In the genomic region with DNA sequence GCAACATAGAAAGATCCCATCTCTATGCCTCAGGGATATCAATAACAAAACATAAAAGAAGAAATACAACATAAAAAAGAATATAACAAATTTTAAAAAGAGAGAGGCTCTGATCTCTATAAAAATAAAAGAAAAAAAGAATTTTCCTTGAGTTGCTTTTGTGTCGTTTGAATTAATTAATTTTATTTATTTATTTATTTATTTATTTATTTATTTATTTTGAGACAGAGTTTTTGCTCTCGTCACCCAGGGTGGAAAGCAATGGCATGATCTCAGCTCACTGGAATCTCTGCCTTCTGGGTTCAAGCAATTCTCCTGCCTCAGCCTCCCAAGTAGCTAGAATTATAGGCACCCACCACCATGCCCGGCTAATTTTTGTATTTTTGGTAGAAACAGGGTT, we compare ENCODE assay signal across 18 cellular contexts. TPM values are rescaled to one million over a fixed set of nuclear protein-coding genes. Genes with fewer than 3 reads are reported as not detected.
A peak's percentile ranks its signal among the peaks of the same experiment; 100 is the strongest.
DNase-seq lines count a peak whose midpoint lies in the region; ATAC-seq, FAIRE-seq and TF ChIP-seq lines count a peak whose summit lies in the region.
"Had no signal": no experiment of that assay in that cellular context is flagged by ENCODE, and none has a peak within 500 bp of the region (broad histone marks: within the 10 kb centered on the region; RNA-seq: fewer than 3 reads in every experiment).

No MANE protein-coding gene starts in this region.

- H3K9me3 ChIP-seq in cardiac muscle cell (ENCODE audit: low read depth) = no peaks in the 10 kb centered on the region
- no peaks in the 10 kb centered on the region for H3K9me3 ChIP-seq in GM12878 (replicated peaks; ENCODE audit: control insufficient read depth, insufficient read depth, low read length)
- H3K9me3 ChIP-seq: gastroesophageal sphincter, testis had no signal

- intact Hi-C loops in left cardiac atrium (cut with DNase I) = no loop called here
- intact Hi-C loops in GM12878 (cut with micrococcal nuclease; ENCODE audit: unreplicated experiment) = loop anchor here (2.0 kb wide), 1 partner anchor 56 kb away; a partner anchor contains a TSS

- H3K4me1 Mint-ChIP-seq in mesothelial cell of epicardium = peaks cover 46% of the 10 kb centered on the region
- H3K4me1 Mint-ChIP-seq in type B pancreatic cell (ENCODE audit: unreplicated experiment) = peaks cover 23% of the 10 kb centered on the region

- no peak overlapping the region for H3K4me2 ChIP-seq in GM12878 (ENCODE audit: control insufficient read depth, insufficient read depth)

- no peaks in the 10 kb centered on the region for H4K20me1 ChIP-seq in GM12878 (ENCODE audit: control insufficient read depth, insufficient read depth)

- H3K4me3 ChIP-seq in cardiac muscle cell (no peak overlapping the region), GM12878 (no peak overlapping the region), brain microvascular endothelial cell (ENCODE audit: low read depth, low read length) (no peak overlapping the region)
- H3K4me3 ChIP-seq: gastroesophageal sphincter, testis had no signal

- no peak for TF ChIP-seq POLR2A in GM12878 (IDR thresholded peaks at IDR 0.05; ENCODE audit: low read depth, low read length)

- H3K27me3 ChIP-seq in cardiac muscle cell (no peaks in the 10 kb centered on the region), GM12878 (replicated peaks in 1 of 2; ENCODE audit: control insufficient read depth in 2 of 2, insufficient read depth in 2 of 2, low read length in 1 of 2) (no peaks in the 10 kb centered on the region), brain microvascular endothelial cell (replicated peaks) (no peaks in the 10 kb centered on the region)
- H3K27me3 ChIP-seq: gastroesophageal sphincter, testis had no signal

- peak overlapping the region; percentile 97 for H3K27ac Mint-ChIP-seq in mesothelial cell of epicardium
- peak overlapping the region; percentile 60 for H3K27ac Mint-ChIP-seq in type B pancreatic cell

- RAD21 ChIA-PET in GM12878 (lab: Charles Lee; ENCODE audit: unreplicated experiment) = interaction anchor here (1.6 to 2.7 kb wide), 3 partner anchors 15 to 154 kb away, joined by 5 to 14 read pairs (median 9); a partner anchor contains a TSS

- H3K36me3 Mint-ChIP-seq in mesothelial cell of epicardium (peaks cover 2% of the 10 kb centered on the region), type B pancreatic cell (peaks cover 11% of the 10 kb centered on the region)
- H3K36me3 Mint-ChIP-seq: naive B cell had no signal

- TF ChIP-seq RAD21 in GM12878 (IDR thresholded peaks at IDR 0.05; ENCODE audit: insufficient read depth, low read depth, low read length) = no peak

- 95% methylated on average over 3 of the region's 3 CpGs for WGBS in GM12878 (ENCODE audit: insufficient coverage, insufficient replicate concordance, low lambda C conversion rate, missing lambda C conversion rate)

- in situ Hi-C loops in GM12878 (cut with MboI) = no loop called here
- in situ Hi-C loops in brain microvascular endothelial cell (cut with HindIII; ENCODE audit: low pct_ligation_motif_present, low sequenced_read_pairs) = no loop called here

- SMC1A ChIA-PET in GM12878 (lab: Charles Lee; ENCODE audit: uncharacterized antibody, unreplicated experiment) = interaction anchor here (0.9 to 6.6 kb wide), 5 partner anchors 9 to 58 kb away, joined by 3 to 34 read pairs (median 6); a partner anchor contains a TSS

- no peak for TF ChIP-seq EP300 in GM12878 (IDR thresholded peaks at IDR 0.05; ENCODE audit: borderline replicate concordance in 1 of 2, control insufficient read depth in 1 of 2, low read depth in 2 of 2, low read length in 2 of 2)

- TF ChIP-seq CTCF in cardiac muscle cell (IDR thresholded peaks at IDR 0.05; ENCODE audit: low read depth, low read length) (no peak), GM12878 (IDR thresholded peaks at IDR 0.05 in 2 of 3, conservative IDR thresholded peaks at IDR 0.05 in 1 of 3; ENCODE audit: control insufficient read depth in 2 of 3, extremely low read depth in 1 of 3, insufficient read depth in 1 of 3, low read depth in 3 of 3, low read length in 3 of 3) (no peak), mesothelial cell of epicardium (IDR thresholded peaks at IDR 0.05; ENCODE audit: unreplicated experiment) (no peak), type B pancreatic cell (conservative IDR thresholded peaks at IDR 0.05) (no peak), brain microvascular endothelial cell (IDR thresholded peaks at IDR 0.05; ENCODE audit: low read depth, low read length, missing control alignments) (no peak)

- BruUV-seq in GM12878 (replicated peaks; lab: Mats Ljungman, UMichigan) = no TSS peak

- H3K9ac ChIP-seq in GM12878 (ENCODE audit: control insufficient read depth, insufficient read depth, low read length) = no peak overlapping the region

- peaks cover 36% of the 10 kb centered on the region for H3K79me2 ChIP-seq in GM12878 (ENCODE audit: control insufficient read depth, insufficient read depth, low read length)

- H3K27me3 Mint-ChIP-seq in mesothelial cell of epicardium (ENCODE audit: low read depth) = no peaks in the 10 kb centered on the region
- peaks cover 3% of the 10 kb centered on the region for H3K27me3 Mint-ChIP-seq in type B pancreatic cell
- H3K27me3 Mint-ChIP-seq: naive B cell had no signal

- CTCF ChIA-PET in GM12878 (lab: Yijun Ruan, JAX) = interaction anchor here (0.8 to 3.0 kb wide), 12 partner anchors 9 to 261 kb away, joined by 3 to 15 read pairs (median 6); a partner anchor contains a TSS

- H3K4me1 ChIP-seq in cardiac muscle cell (ENCODE audit: low read depth) (peaks cover 63% of the 10 kb centered on the region), GM12878 (ENCODE audit: control insufficient read depth, insufficient read depth, low read length) (peaks cover 17% of the 10 kb centered on the region)

- ATAC-seq in left cardiac atrium (no peak), GM12878 (no peak), GM18517 (IDR thresholded peaks at IDR 0.05; ENCODE audit: unreplicated experiment) (no peak)

- no peak overlapping the region for H2AFZ ChIP-seq in GM12878 (ENCODE audit: control insufficient read depth, low read depth, low read length)

- H3K4me3 Mint-ChIP-seq in mesothelial cell of epicardium = no peak overlapping the region
- H3K4me3 Mint-ChIP-seq in type B pancreatic cell = no peak overlapping the region

- DNase-seq in cardiac muscle cell (ENCODE audit: low read depth in 1 of 2, low spot score in 1 of 2) = no peak
- DNase-seq in left cardiac atrium = no peak
- DNase-seq in GM12878 (ENCODE audit: low read depth, low spot score) = no peak
- no peak for DNase-seq in mesothelial cell of epicardium (ENCODE audit: low spot score in 2 of 2, unreplicated experiment in 2 of 2)
- no peak for DNase-seq in type B pancreatic cell (ENCODE audit: extremely low spot score, unreplicated experiment)
- DNase-seq in brain microvascular endothelial cell = no peak
- no peak for DNase-seq in MV-4-11 (lab: John Stamatoyannopoulos, UW)
- DNase-seq: activated T-cell treated with anti-CD3 and anti-CD28 coated beads, Interleukin-2, amount 50 U/mL, for 1 hour; aorta; effector CD4-positive, alpha-beta T cell; islet precursor cell; naive B cell; NCI-H1048; NCI-H345; testis had no signal

- POLR2A ChIA-PET in GM12878 (lab: Charles Lee) = interaction anchor here (0.5 to 6.2 kb wide), 7 partner anchors 14 to 149 kb away, joined by 3 to 31 read pairs (median 5); a partner anchor contains a TSS

- H3K36me3 ChIP-seq in cardiac muscle cell (no peaks in the 10 kb centered on the region), GM12878 (ENCODE audit: control insufficient read depth in 2 of 2, insufficient read depth in 2 of 2, low read length in 1 of 2) (no peaks in the 10 kb centered on the region), brain microvascular endothelial cell (replicated peaks) (no peaks in the 10 kb centered on the region)
- H3K36me3 ChIP-seq: gastroesophageal sphincter had no signal

- peak overlapping the region; percentile 63 for H3K27ac ChIP-seq in cardiac muscle cell
- H3K27ac ChIP-seq in GM12878 (ENCODE audit: control insufficient read depth, insufficient read depth) = peak overlapping the region; percentile 97; the same call in 1 of the 2 replicates
- no peak overlapping the region for H3K27ac ChIP-seq in brain microvascular endothelial cell

- no peak for FAIRE-seq in GM12878 (lab: Jason Lieb, UNC)

- H3K9me3 Mint-ChIP-seq in mesothelial cell of epicardium (no peaks in the 10 kb centered on the region), type B pancreatic cell (no peaks in the 10 kb centered on the region)
- H3K9me3 Mint-ChIP-seq: naive B cell had no signal

RNA-seq across cellular contexts. Expression of a gene that starts 8.5 kb away (rescaled TPM):
- total RNA-seq in cardiac muscle cell (68.1 and 93.7 TPM in 2 replicates), left cardiac atrium (10 to 100 TPM; 16.4 to 18.0 TPM), GM12878 (2014; rRNA removed) (23.7 and 33.2 TPM in 2 replicates), GM12878 (2014; rRNA removed; fragmentation: Illumina TruSeq; extraction: Trizol) (29.5 and 31.9 TPM in 2 replicates), GM12878 (2021) (29.8 and 33.2 TPM in 2 replicates), mesothelial cell of epicardium (114 to 132 TPM (median 122 TPM) in 3 replicates), type B pancreatic cell (ENCODE audit: low replicate concordance) (66.8 and 147 TPM in 2 replicates)
- polyA plus RNA-seq in cardiac muscle cell (90.1 and 139 TPM in 2 replicates), GM12878 (2011; rRNA removed) (51.8 and 80.9 TPM in 2 replicates), GM12878 (2014; fragmentation: Illumina TruSeq; extraction: Trizol) (54.5 and 71.7 TPM in 2 replicates), GM12878 (2014; fragmentation: Nextera tagmentation; extraction: Ambion mirVana) (10 to 100 TPM; 15.3 TPM), GM12878 (2014; rRNA removed) (21.0 and 23.4 TPM in 2 replicates), GM12878 (2016; fragmentation: Nextera tagmentation; extraction: Ambion mirVana) (10 to 100 TPM; 21.3 to 24.9 TPM)
- total RNA-seq in GM12878 (2013; cell fraction: nucleolus; rRNA removed) = 90.7 and 115 TPM in 2 replicates
- 18.2 TPM for polyA plus RNA-seq in GM12878 (2011; ENCODE audit: low read depth)
- polyA plus RNA-seq in GM12878 (2011; cell fraction: cytosol; rRNA removed) = 63.3 and 86.3 TPM in 2 replicates
- 29.5 and 52.8 TPM in 2 replicates for polyA plus RNA-seq in GM12878 (2011; cell fraction: nucleus; rRNA removed)
- 27.6 and 42.8 TPM in 2 replicates for polyA plus RNA-seq in GM12878 (2012)
- 82.5 and 112 TPM in 2 replicates for polyA minus RNA-seq in GM12878 (2011; rRNA and poly(A)+ RNA removed)
- polyA minus RNA-seq in GM12878 (2011; cell fraction: cytosol; rRNA and poly(A)+ RNA removed) = 13.3 and 16.4 TPM in 2 replicates
- 10.6 and 12.9 TPM in 2 replicates for polyA minus RNA-seq in GM12878 (2011; cell fraction: nucleus; rRNA and poly(A)+ RNA removed)

RNA-seq across cellular contexts. Expression of a gene that starts 26.3 kb away (rescaled TPM):
- 262 and 347 TPM in 2 replicates for total RNA-seq in cardiac muscle cell
- polyA plus RNA-seq in cardiac muscle cell = 393 and 448 TPM in 2 replicates
- 10 to 100 TPM; 21.6 to 23.5 TPM for total RNA-seq in left cardiac atrium
- 26.3 and 40.4 TPM in 2 replicates for total RNA-seq in GM12878 (2013; cell fraction: nucleolus; rRNA removed)
- 72.2 and 72.7 TPM in 2 replicates for total RNA-seq in GM12878 (2014; rRNA removed)
- total RNA-seq in GM12878 (2014; rRNA removed; fragmentation: Illumina TruSeq; extraction: Trizol) = 37.6 and 38.4 TPM in 2 replicates
- total RNA-seq in GM12878 (2021) = 43.2 and 49.0 TPM in 2 replicates
- 21.8 TPM for polyA plus RNA-seq in GM12878 (2011; ENCODE audit: low read depth)
- polyA plus RNA-seq in GM12878 (2011; rRNA removed) = 65.8 and 82.6 TPM in 2 replicates
- polyA plus RNA-seq in GM12878 (2011; cell fraction: cytosol; rRNA removed) = 125 and 132 TPM in 2 replicates
- polyA plus RNA-seq in GM12878 (2011; cell fraction: nucleus; rRNA removed) = 76.3 and 99.1 TPM in 2 replicates
- 64.2 and 75.4 TPM in 2 replicates for polyA plus RNA-seq in GM12878 (2012)
- 14.5 and 33.3 TPM in 2 replicates for polyA plus RNA-seq in GM12878 (2014; fragmentation: Illumina TruSeq; extraction: Trizol)
- 100 to 1,000 TPM; 102 to 145 TPM for polyA plus RNA-seq in GM12878 (2014; fragmentation: Nextera tagmentation; extraction: Ambion mirVana)
- 96.1 and 99.1 TPM in 2 replicates for polyA plus RNA-seq in GM12878 (2014; rRNA removed)
- 100 to 1,000 TPM; 100 to 118 TPM for polyA plus RNA-seq in GM12878 (2016; fragmentation: Nextera tagmentation; extraction: Ambion mirVana)
- 6.6 and 20.1 TPM in 2 replicates for polyA minus RNA-seq in GM12878 (2011; rRNA and poly(A)+ RNA removed)
- 6.7 and 9.0 TPM in 2 replicates for polyA minus RNA-seq in GM12878 (2011; cell fraction: cytosol; rRNA and poly(A)+ RNA removed)
- 13.1 and 18.8 TPM in 2 replicates for polyA minus RNA-seq in GM12878 (2011; cell fraction: nucleus; rRNA and poly(A)+ RNA removed)
- 53.2 to 60.3 TPM (median 53.7 TPM) in 3 replicates for total RNA-seq in mesothelial cell of epicardium
- 40.8 and 98.0 TPM in 2 replicates for total RNA-seq in type B pancreatic cell (ENCODE audit: low replicate concordance)

RNA-seq across cellular contexts. Expression of a gene that starts 33.4 kb away (rescaled TPM):
- 110 and 127 TPM in 2 replicates for total RNA-seq in cardiac muscle cell
- 33.7 and 45.5 TPM in 2 replicates for polyA plus RNA-seq in cardiac muscle cell
- total RNA-seq in left cardiac atrium = 10 to 100 TPM; 33.7 to 34.4 TPM
- total RNA-seq in GM12878 (2013; cell fraction: nucleolus; rRNA removed) = 32.1 and 38.7 TPM in 2 replicates
- 90.2 and 92.1 TPM in 2 replicates for total RNA-seq in GM12878 (2014; rRNA removed)
- 61.4 and 65.1 TPM in 2 replicates for total RNA-seq in GM12878 (2014; rRNA removed; fragmentation: Illumina TruSeq; extraction: Trizol)
- 60.3 and 65.8 TPM in 2 replicates for total RNA-seq in GM12878 (2021)
- polyA plus RNA-seq in GM12878 (2011; ENCODE audit: low read depth) = 54.0 TPM
- 33.8 and 46.0 TPM in 2 replicates for polyA plus RNA-seq in GM12878 (2011; rRNA removed)
- 55.7 and 71.7 TPM in 2 replicates for polyA plus RNA-seq in GM12878 (2011; cell fraction: cytosol; rRNA removed)
- polyA plus RNA-seq in GM12878 (2011; cell fraction: nucleus; rRNA removed) = 153 and 160 TPM in 2 replicates
- polyA plus RNA-seq in GM12878 (2012) = 42.5 and 67.5 TPM in 2 replicates
- polyA plus RNA-seq in GM12878 (2014; fragmentation: Illumina TruSeq; extraction: Trizol) = 50.5 and 60.9 TPM in 2 replicates
- polyA plus RNA-seq in GM12878 (2014; fragmentation: Nextera tagmentation; extraction: Ambion mirVana) = 10 to 100 TPM in 1 of 2 experiments, 1 to 10 TPM in 1; 9.4 to 26.3 TPM
- polyA plus RNA-seq in GM12878 (2014; rRNA removed) = 72.6 and 72.8 TPM in 2 replicates
- polyA plus RNA-seq in GM12878 (2016; fragmentation: Nextera tagmentation; extraction: Ambion mirVana) = 10 to 100 TPM; 11.5 to 23.1 TPM
- polyA minus RNA-seq in GM12878 (2011; rRNA and poly(A)+ RNA removed) = 149 and 171 TPM in 2 replicates
- 31.5 and 32.7 TPM in 2 replicates for polyA minus RNA-seq in GM12878 (2011; cell fraction: cytosol; rRNA and poly(A)+ RNA removed)
- polyA minus RNA-seq in GM12878 (2011; cell fraction: nucleus; rRNA and poly(A)+ RNA removed) = 24.2 and 34.1 TPM in 2 replicates
- total RNA-seq in mesothelial cell of epicardium = 66.4 to 68.0 TPM (median 66.6 TPM) in 3 replicates
- 62.2 and 79.1 TPM in 2 replicates for total RNA-seq in type B pancreatic cell (ENCODE audit: low replicate concordance)

RNA-seq across cellular contexts. Expression of a gene that starts 57.3 kb away (rescaled TPM):
- total RNA-seq in cardiac muscle cell (not detected in 2 replicates), left cardiac atrium (10 to 100 TPM in 1 of 2 donors, 1 to 10 TPM in 1; 7.4 to 10.0 TPM), GM12878 (2014; rRNA removed) (64.8 and 72.0 TPM in 2 replicates), GM12878 (2014; rRNA removed; fragmentation: Illumina TruSeq; extraction: Trizol) (78.5 and 78.9 TPM in 2 replicates), GM12878 (2021) (136 and 143 TPM in 2 replicates), mesothelial cell of epicardium (1.4 to 1.9 TPM (median 1.6 TPM) in 3 replicates), type B pancreatic cell (ENCODE audit: low replicate concordance) (1.3 and 3.3 TPM in 2 replicates)
- polyA plus RNA-seq in cardiac muscle cell (1.8 and 1.9 TPM in 2 replicates), GM12878 (2011; rRNA removed) (68.3 and 90.2 TPM in 2 replicates), GM12878 (2014; fragmentation: Illumina TruSeq; extraction: Trizol) (74.3 and 94.1 TPM in 2 replicates), GM12878 (2014; fragmentation: Nextera tagmentation; extraction: Ambion mirVana) (10 to 100 TPM; 12.9 to 20.9 TPM), GM12878 (2014; rRNA removed) (81.9 and 86.9 TPM in 2 replicates), GM12878 (2016; fragmentation: Nextera tagmentation; extraction: Ambion mirVana) (10 to 100 TPM; 64.1 to 74.0 TPM)
- total RNA-seq in GM12878 (2013; cell fraction: nucleolus; rRNA removed) = 49.9 and 52.0 TPM in 2 replicates
- polyA plus RNA-seq in GM12878 (2011; ENCODE audit: low read depth) = 51.5 TPM
- 120 and 128 TPM in 2 replicates for polyA plus RNA-seq in GM12878 (2011; cell fraction: cytosol; rRNA removed)
- polyA plus RNA-seq in GM12878 (2011; cell fraction: nucleus; rRNA removed) = 83.8 and 88.7 TPM in 2 replicates
- polyA plus RNA-seq in GM12878 (2012) = 86.4 and 90.3 TPM in 2 replicates
- polyA minus RNA-seq in GM12878 (2011; rRNA and poly(A)+ RNA removed) = 65.2 and 132 TPM in 2 replicates
- 46.4 and 49.8 TPM in 2 replicates for polyA minus RNA-seq in GM12878 (2011; cell fraction: cytosol; rRNA and poly(A)+ RNA removed)
- polyA minus RNA-seq in GM12878 (2011; cell fraction: nucleus; rRNA and poly(A)+ RNA removed) = 23.0 and 35.9 TPM in 2 replicates

RNA-seq across cellular contexts. Expression of a gene that starts 57.8 kb away (rescaled TPM):
- total RNA-seq in cardiac muscle cell (not detected in 2 replicates), left cardiac atrium (under 1 TPM; 0.21 to 0.97 TPM), GM12878 (2014; rRNA removed) (not detected in 2 replicates), GM12878 (2014; rRNA removed; fragmentation: Illumina TruSeq; extraction: Trizol) (not detected in 2 replicates), GM12878 (2021) (not detected in 2 replicates), mesothelial cell of epicardium (0.41 to 0.80 TPM (median 0.72 TPM) in 3 replicates), type B pancreatic cell (ENCODE audit: low replicate concordance) (0.99 and 1.7 TPM in 2 replicates)
- polyA plus RNA-seq in cardiac muscle cell (not detected in 2 replicates), GM12878 (2011; rRNA removed) (0.07 TPM in 1 of 2 replicates, not detected in the other), GM12878 (2014; fragmentation: Illumina TruSeq; extraction: Trizol) (not detected in 2 replicates), GM12878 (2014; fragmentation: Nextera tagmentation; extraction: Ambion mirVana) (not detected), GM12878 (2014; rRNA removed) (not detected in 2 replicates), GM12878 (2016; fragmentation: Nextera tagmentation; extraction: Ambion mirVana) (not detected)
- not detected in 2 replicates for total RNA-seq in GM12878 (2013; cell fraction: nucleolus; rRNA removed)
- polyA plus RNA-seq in GM12878 (2011; ENCODE audit: low read depth) = not detected
- 0.10 TPM in 1 of 2 replicates, not detected in the other for polyA plus RNA-seq in GM12878 (2011; cell fraction: cytosol; rRNA removed)
- 0.12 and 0.18 TPM in 2 replicates for polyA plus RNA-seq in GM12878 (2011; cell fraction: nucleus; rRNA removed)
- polyA plus RNA-seq in GM12878 (2012) = not detected in 2 replicates
- not detected in 2 replicates for polyA minus RNA-seq in GM12878 (2011; rRNA and poly(A)+ RNA removed)
- polyA minus RNA-seq in GM12878 (2011; cell fraction: cytosol; rRNA and poly(A)+ RNA removed) = not detected in 2 replicates
- not detected in 2 replicates for polyA minus RNA-seq in GM12878 (2011; cell fraction: nucleus; rRNA and poly(A)+ RNA removed)
- total RNA-seq: aorta, gastroesophageal sphincter, skeletal muscle tissue had no signal
